ENCODE assay signal across 1 cellular context in genomic region chr5:32709789-32710334, GRCh38.
TF ChIP-seq lines count a peak whose summit lies in the region.

No MANE protein-coding gene starts in this region.

TF ChIP-seq in A549, 52 proteins besides CTCF, POLR2A, EP300 and RAD21 (continued from another document):
- TF ChIP-seq E2F6 (IDR thresholded peaks at IDR 0.05; ENCODE audit: borderline replicate concordance, low read depth), result peak; percentile 75; the same call in 1 of the 2 replicates
- TF ChIP-seq SMC3 (IDR thresholded peaks at IDR 0.05), result peak; percentile 91
- TF ChIP-seq GATA3 (IDR thresholded peaks at IDR 0.05; ENCODE audit: borderline replicate concordance), result 0 out of 2 replicates have a peak, but pooled peaks have one; percentile 20
- no peak for TF ChIP-seq ZSCAN20 (CRISPR knock-in tag; IDR thresholded peaks at IDR 0.05)
- no peak for TF ChIP-seq USF2 (IDR thresholded peaks at IDR 0.05)
- TF ChIP-seq ELK1 (IDR thresholded peaks at IDR 0.05; ENCODE audit: low read depth, low read length), result no peak
- TF ChIP-seq MYC (IDR thresholded peaks at IDR 0.05; ENCODE audit: borderline replicate concordance, low read length), result no peak
- TF ChIP-seq, protein P1, sequence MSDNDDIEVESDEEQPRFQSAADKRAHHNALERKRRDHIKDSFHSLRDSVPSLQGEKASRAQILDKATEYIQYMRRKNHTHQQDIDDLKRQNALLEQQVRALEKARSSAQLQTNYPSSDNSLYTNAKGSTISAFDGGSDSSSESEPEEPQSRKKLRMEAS (IDR thresholded peaks at IDR 0.05), result peak; percentile 58; the same call in 1 of the 2 replicates
- no peak for TF ChIP-seq RARB (CRISPR knock-in tag; IDR thresholded peaks at IDR 0.05)
